ENCODE assay signal across 3 cellular contexts in the genomic region with DNA sequence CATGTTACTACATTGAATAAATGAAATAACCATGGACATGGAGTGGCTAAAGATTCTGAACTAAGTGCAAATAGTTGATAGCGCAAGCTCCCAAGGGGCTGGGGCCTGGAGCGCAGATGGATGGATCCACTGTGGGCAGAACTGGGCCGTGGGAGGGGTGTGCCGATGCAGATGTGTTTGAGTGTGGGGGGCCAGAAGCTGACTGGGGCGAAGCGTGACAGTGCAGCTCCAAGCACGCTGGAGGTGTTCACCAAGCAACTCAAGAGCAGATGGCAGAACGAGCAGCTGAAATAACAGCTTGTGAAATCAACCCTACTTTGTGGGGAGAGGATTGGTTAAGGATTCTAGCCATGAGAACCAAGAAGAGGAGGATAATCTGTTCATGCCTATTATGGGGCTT. TPM values are rescaled to one million over a fixed set of nuclear protein-coding genes. Genes with fewer than 3 reads are reported as not detected.
"Had no signal": no experiment of that assay in that cellular context is flagged by ENCODE, and none has a peak within 500 bp of the region (broad histone marks: within the 10 kb centered on the region; RNA-seq: fewer than 3 reads in every experiment).

No MANE protein-coding gene starts in this region.

RNA-seq across cellular contexts. Expression of gene FOXD4L1, which starts 17.0 kb away (rescaled TPM):
- total RNA-seq: HT-29, IMR-90 had no signal
- polyA plus RNA-seq: IgD-negative memory B cell, IMR-90 had no signal
